In the genomic region with DNA sequence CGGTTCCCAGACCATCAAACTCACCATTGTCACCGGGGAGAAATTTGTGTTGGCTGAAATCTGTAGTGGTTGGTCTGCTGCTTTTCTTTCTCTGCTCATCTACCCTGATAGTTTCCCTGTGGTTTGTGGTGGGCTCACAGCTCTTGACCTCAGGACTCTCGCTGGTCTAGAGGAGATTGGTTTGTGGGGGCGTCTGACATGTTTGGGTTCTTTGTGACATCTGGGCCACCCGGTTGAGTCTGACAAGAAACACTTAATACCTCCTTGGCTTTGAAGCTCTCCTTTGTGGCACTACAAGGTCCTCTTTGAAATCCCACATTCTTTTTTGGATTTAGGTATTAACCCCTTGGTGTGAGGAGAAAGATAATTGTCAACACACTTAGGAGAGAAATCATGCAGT, we compare ENCODE assay signal across 12 cellular contexts.
A peak's percentile ranks its signal among the peaks of the same experiment; 100 is the strongest.
DNase-seq lines count a peak whose midpoint lies in the region; ATAC-seq, FAIRE-seq and TF ChIP-seq lines count a peak whose summit lies in the region.
"Had no signal": no experiment of that assay in that cellular context is flagged by ENCODE, and none has a peak within 500 bp of the region (broad histone marks: within the 10 kb centered on the region; RNA-seq: fewer than 3 reads in every experiment).

No MANE protein-coding gene starts in this region.

- POLR2A ChIA-PET in GM10248 (lab: Yijun Ruan, JAX): no interaction called here
- POLR2A ChIA-PET in HEK293T (lab: Yijun Ruan, JAX): no interaction called here

- H3K9me3 ChIP-seq in kidney (ENCODE audit: control insufficient read depth in 1 of 2, low read length in 2 of 2): no peaks in the 10 kb centered on the region

- intact Hi-C loops in left colon (cut with DNase I, micrococcal nuclease): no loop called here
- intact Hi-C loops in left cardiac atrium (cut with DNase I): no loop called here
- intact Hi-C loops in kidney (cut with DNase I): no loop called here

- no peaks in the 10 kb centered on the region for H3K4me1 ChIP-seq in kidney (ENCODE audit: control insufficient read depth in 1 of 2, insufficient read depth in 1 of 2, low read depth in 1 of 2, low read length in 2 of 2)

- DNase-seq in GM10248 (ENCODE audit: extremely low spot score): peak; percentile 41
- DNase-seq in left colon: no peak
- no peak for DNase-seq in left cardiac atrium
- DNase-seq in kidney: no peak
- no peak for DNase-seq in HEK293T (ENCODE audit: extremely low spot score)
- DNase-seq: AML-193; effector memory CD4-positive, alpha-beta T cell; IMR-90; NCI-H526 had no signal

- ATAC-seq in GM19035 (IDR thresholded peaks at IDR 0.05; ENCODE audit: unreplicated experiment): peak; percentile 88
- peak; percentile 85 for ATAC-seq in HG02763 (IDR thresholded peaks at IDR 0.05; ENCODE audit: unreplicated experiment)
- ATAC-seq in HG03558 (IDR thresholded peaks at IDR 0.05; ENCODE audit: extremely low read depth, unreplicated experiment): peak; percentile 74
- no peak for ATAC-seq in left colon
- no peak for ATAC-seq in left cardiac atrium

- no peak for FAIRE-seq in kidney (lab: Jason Lieb, UNC)

- no peak overlapping the region for H3K9ac ChIP-seq in kidney (ENCODE audit: low read length in 2 of 2)

- no peaks in the 10 kb centered on the region for H3K36me3 ChIP-seq in kidney (ENCODE audit: control insufficient read depth in 1 of 2, insufficient read depth in 2 of 2, low read length in 2 of 2)

- no peak overlapping the region for H3K27ac ChIP-seq in kidney (ENCODE audit: low read depth in 2 of 2, low read length in 2 of 2)

- H3K4me3 ChIP-seq in kidney (ENCODE audit: low read length in 2 of 2): no peak overlapping the region

- TF ChIP-seq CTCF in GM10248 (IDR thresholded peaks at IDR 0.05; ENCODE audit: control extremely low read depth, extremely low read depth, low read depth, missing control alignments) (no peak), kidney (IDR thresholded peaks at IDR 0.05; ENCODE audit: borderline replicate concordance, extremely low read depth, insufficient read depth) (no peak)

- CTCF ChIA-PET in GM10248 (lab: Yijun Ruan, JAX) (interaction anchor here (1.1 to 3.0 kb wide), 3 partner anchors 9 to 56 kb away, joined by 3 to 22 read pairs (median 4); no protein-coding TSS in a partner anchor), HEK293T (lab: Yijun Ruan, JAX) (no interaction called here)

TF ChIP-seq in HEK293T, 16 proteins besides CTCF, POLR2A, EP300 and RAD21:
- TF ChIP-seq HDGF (IDR thresholded peaks at IDR 0.05; ENCODE audit: borderline replicate concordance) (no peak), FOXM1 (IDR thresholded peaks at IDR 0.05; ENCODE audit: borderline replicate concordance) (no peak)

Comparison
In these comparisons a context has a peak if more than half of its experiments do, and no peak if none do; other contexts are left out.
1. ATAC-seq: peak in GM19035 (single experiment), HG02763 (single experiment) and HG03558 (single experiment); none in left colon (single experiment) and left cardiac atrium (0 of 2).